In the genomic region with DNA sequence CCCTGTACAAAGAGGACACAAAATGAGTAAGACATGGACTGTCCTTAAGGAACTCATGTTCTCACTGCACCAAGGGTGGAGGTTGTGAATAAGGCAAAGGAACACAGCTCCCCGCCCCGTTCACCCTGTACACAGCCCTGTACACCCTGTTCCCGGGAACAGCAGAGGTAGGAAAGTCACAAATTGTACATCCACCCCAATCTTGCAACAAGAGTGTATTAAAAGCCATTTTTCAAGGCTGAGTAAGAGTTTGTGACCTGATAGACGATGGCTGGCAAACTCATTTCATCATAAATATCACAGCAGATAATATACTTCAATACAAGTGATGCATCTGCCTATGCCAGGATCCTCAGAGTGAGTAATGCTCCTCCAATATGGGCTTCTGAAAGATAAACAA, we compare ENCODE assay signal across 30 cellular contexts. TPM values are rescaled to one million over a fixed set of nuclear protein-coding genes. Genes with fewer than 3 reads are reported as not detected.
DNase-seq lines count a peak whose midpoint lies in the region; ATAC-seq, FAIRE-seq and TF ChIP-seq lines count a peak whose summit lies in the region.
"Had no signal": no experiment of that assay in that cellular context is flagged by ENCODE, and none has a peak within 500 bp of the region (broad histone marks: within the 10 kb centered on the region; RNA-seq: fewer than 3 reads in every experiment).

No MANE protein-coding gene starts in this region.

- TF ChIP-seq CTCF in bronchial epithelial cell (IDR thresholded peaks at IDR 0.05; ENCODE audit: insufficient read depth, low read length, severe bottlenecking), result no peak

- DNase-seq in EL (peak; percentile 29), M059J (ENCODE audit: low read depth) (peak; percentile 11), bronchial epithelial cell (ENCODE audit: low read depth) (peak; percentile 49), skeletal muscle cell (ENCODE audit: low read depth) (peak; percentile 50), NCI-H1092 (lab: John Stamatoyannopoulos, UW) (no peak), activated gamma-delta T cell treated with Interleukin-2 at 50 U/mL for 16 hours (no peak), aorta (no peak)
- DNase-seq: ACHN; activated B cell treated with CpG ODN at 0.5 μM for 24 hours; anterior cingulate cortex; DMS79 treated with DMSO at 0.1 percent for 48 hours; esophagus squamous epithelium; H9; hippocampal formation; immature natural killer cell; left ventricle myocardium superior; NCI-H1436; SHP77 treated with DMSO at 0.1 percent for 48 hours; sigmoid colon; stimulated activated naive CD8-positive, alpha-beta T cell treated with anti-CD3 and anti-CD28 coated beads, Interleukin-15, Interleukin-2, amounts not matched to agents 100 U/mL and 50 U/mL, for 24 hours; tibial artery had no signal

- H3K27ac ChIP-seq in aorta (ENCODE audit: low read depth in 1 of 2, low read length in 2 of 2), result no peak overlapping the region
- H3K27ac ChIP-seq: coronary artery, gastroesophageal sphincter, sigmoid colon, tibial artery had no signal

- no peak for FAIRE-seq in bronchial epithelial cell (lab: Jason Lieb, UNC)
- FAIRE-seq: GM18507, K562 had no signal

- H3K4me3 ChIP-seq in bronchial epithelial cell (ENCODE audit: low read depth, low read length) (no peak overlapping the region), skeletal muscle cell (ENCODE audit: low read depth, low read length) (no peak overlapping the region), aorta (ENCODE audit: low read length in 2 of 2) (no peak overlapping the region)
- H3K4me3 ChIP-seq: coronary artery, esophagus squamous epithelium, gastroesophageal sphincter, K562, sigmoid colon, tibial artery had no signal

- H3K27me3 ChIP-seq in bronchial epithelial cell (ENCODE audit: control insufficient read depth, insufficient read depth, low read length) (no peaks in the 10 kb centered on the region), aorta (ENCODE audit: control insufficient read depth in 1 of 2, insufficient read depth in 2 of 2, low read length in 1 of 2) (peaks cover 0 to 2% of the 10 kb centered on the region in 2 donors)
- H3K27me3 ChIP-seq: esophagus squamous epithelium, sigmoid colon had no signal

- H3K36me3 ChIP-seq in bronchial epithelial cell (ENCODE audit: control insufficient read depth, insufficient read depth, low read length), result no peaks in the 10 kb centered on the region
- H3K36me3 ChIP-seq in aorta (ENCODE audit: control insufficient read depth in 1 of 2, insufficient read depth in 2 of 2, low read length in 1 of 2), result no peaks in the 10 kb centered on the region
- H3K36me3 ChIP-seq: gastroesophageal sphincter, sigmoid colon, tibial artery had no signal

- H3K4me1 ChIP-seq in aorta (ENCODE audit: control insufficient read depth in 1 of 2, insufficient read depth in 2 of 2, low read length in 2 of 2), result no peaks in the 10 kb centered on the region
- H3K4me1 ChIP-seq: gastroesophageal sphincter, sigmoid colon, tibial artery had no signal

- 71 to 73% methylated on average over 4 of the region's 4 CpGs for WGBS in aorta, 2 donors

- H3K9me3 ChIP-seq in aorta (ENCODE audit: control insufficient read depth, low read length), result no peaks in the 10 kb centered on the region
- H3K9me3 ChIP-seq: esophagus squamous epithelium, gastroesophageal sphincter, sigmoid colon, tibial artery had no signal

- no peak for ATAC-seq in HG03097 (IDR thresholded peaks at IDR 0.05; ENCODE audit: low FRiP score, unreplicated experiment)
- ATAC-seq in aorta (ENCODE audit: low FRiP score), result no peak
- ATAC-seq: gastroesophageal sphincter; K562; left ventricle myocardium superior; stimulated activated naive CD8-positive, alpha-beta T cell treated with anti-CD3 and anti-CD28 coated beads, Interleukin-15, Interleukin-2, amounts not matched to agents 100 U/mL and 50 U/mL, for 24 hours had no signal

- intact Hi-C loops in aorta (cut with DNase I), result no loop called here

RNA-seq across cellular contexts. Expression of gene CAMK1G, which starts 52.5 kb away (rescaled TPM):
- total RNA-seq in M059J (2014; rRNA removed; shearing (Covaris generic)), result 3.0 and 4.5 TPM in 2 replicates
- not detected in 2 replicates for total RNA-seq in bronchial epithelial cell
- total RNA-seq in aorta, result under 1 TPM in 1 of 2 donors, not detected in 1; 0.72 TPM
- polyA plus RNA-seq in aorta, result under 1 TPM in 1 of 2 donors, not detected in 1; 0.63 TPM
- total RNA-seq: activated B cell treated with CpG ODN at 0.5 μM for 24 hours, cardiac septum, HT1080, K562, left ventricle myocardium superior, NCI-H460, posterior vena cava had no signal
- polyA plus RNA-seq: immature natural killer cell, K562 had no signal

Comparison
In these comparisons a context has a peak if more than half of its experiments do, and no peak if none do; other contexts are left out.
1. DNase-seq: peak in EL (single experiment), M059J (single experiment), bronchial epithelial cell (single experiment) and skeletal muscle cell (single experiment); none in NCI-H1092 (single experiment), activated gamma-delta T cell treated with Interleukin-2 at 50 U/mL for 16 hours (single experiment) and aorta (0 of 2).